In the genomic region with DNA sequence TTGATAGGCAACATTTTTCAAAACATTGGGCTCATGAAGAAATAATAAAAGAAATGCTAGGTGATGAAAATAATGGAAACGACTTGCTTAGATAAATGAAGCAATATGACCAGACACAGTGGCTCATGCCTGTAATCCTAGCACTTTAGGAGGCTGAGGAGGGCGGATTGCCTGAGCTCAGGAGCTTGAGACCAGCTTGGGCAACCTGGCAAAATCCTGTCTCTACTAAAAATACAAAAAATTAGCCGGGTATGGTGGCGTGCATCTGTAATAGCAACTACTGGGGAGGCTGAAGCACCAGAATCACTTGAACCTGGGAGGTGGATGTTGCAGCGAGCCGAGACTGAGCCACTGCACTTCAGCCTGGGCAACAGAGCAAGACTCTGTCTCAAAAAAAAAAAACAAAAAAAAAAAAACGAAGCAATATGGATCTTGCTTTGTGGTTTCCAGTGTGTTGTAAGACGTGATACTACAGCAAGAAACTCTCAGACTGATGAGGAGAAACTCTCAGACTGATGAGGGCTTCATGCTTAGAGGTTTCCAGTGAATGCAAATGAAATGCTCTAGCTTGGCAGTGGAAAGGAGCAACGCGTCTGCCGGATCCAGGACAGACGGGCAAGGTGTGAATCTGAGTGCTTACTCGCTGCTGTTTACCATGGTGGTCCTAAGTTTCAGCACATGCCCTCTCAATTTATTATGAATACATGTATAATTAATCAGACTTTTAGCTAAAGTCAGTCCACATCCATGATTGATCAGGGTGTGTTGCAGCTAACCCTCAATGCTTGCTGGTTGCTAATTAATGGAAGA, we compare ENCODE assay signal across 23 cellular contexts. TPM values are rescaled to one million over a fixed set of nuclear protein-coding genes. Genes with fewer than 3 reads are reported as not detected.
"Had no signal": no experiment of that assay in that cellular context is flagged by ENCODE, and none has a peak within 500 bp of the region (broad histone marks: within the 10 kb centered on the region; RNA-seq: fewer than 3 reads in every experiment).

No MANE protein-coding gene starts in this region.

- H3K36me3 Mint-ChIP-seq: natural killer cell treated with Interleukin-12 subunit alpha and Interleukin-12 subunit beta and Interleukin-15 and Interleukin-18, amount 100 ng/mL, for 72 hours; T-cell had no signal

- H3K9me3 Mint-ChIP-seq: activated CD4-positive, alpha-beta memory T cell treated with anti-CD3 and anti-CD28 coated beads, Interleukin-2, amount 10 ng/mL, durations not matched to agents 7 days and 5 days; natural killer cell treated with Interleukin-12 subunit alpha and Interleukin-12 subunit beta and Interleukin-15 and Interleukin-18, amount 100 ng/mL, for 72 hours had no signal

- H3K4me3 Mint-ChIP-seq: activated CD4-positive, alpha-beta memory T cell treated with anti-CD3 and anti-CD28 coated beads, Interleukin-2, amount 10 ng/mL, durations not matched to agents 7 days and 5 days; natural killer cell treated with Interleukin-12 subunit alpha and Interleukin-12 subunit beta and Interleukin-15 and Interleukin-18, amount 100 ng/mL, for 72 hours; T-cell had no signal

- ATAC-seq: natural killer cell treated with Interleukin-12 subunit alpha and Interleukin-12 subunit beta and Interleukin-15 and Interleukin-18, amount 100 ng/mL, for 72 hours; stimulated activated naive CD8-positive, alpha-beta T cell treated with anti-CD3 and anti-CD28 coated beads, Interleukin-15, Interleukin-2, amounts not matched to agents 100 U/mL and 50 U/mL, for 24 hours; T-cell had no signal

- H3K4me1 ChIP-seq: breast epithelium, esophagus squamous epithelium, transverse colon had no signal

- H3K27ac Mint-ChIP-seq: activated CD4-positive, alpha-beta memory T cell treated with anti-CD3 and anti-CD28 coated beads, Interleukin-2, amount 10 ng/mL, durations not matched to agents 7 days and 5 days; natural killer cell treated with Interleukin-12 subunit alpha and Interleukin-12 subunit beta and Interleukin-15 and Interleukin-18, amount 100 ng/mL, for 72 hours; T-cell had no signal

- H3K4me1 Mint-ChIP-seq: activated CD4-positive, alpha-beta memory T cell treated with anti-CD3 and anti-CD28 coated beads, Interleukin-2, amount 10 ng/mL, durations not matched to agents 7 days and 5 days; T-cell had no signal

- H3K27ac ChIP-seq: breast epithelium, esophagus squamous epithelium, skin epidermis, transverse colon had no signal

- H3K4me3 ChIP-seq: breast epithelium, esophagus squamous epithelium, skin epidermis, transverse colon had no signal

- H3K9me3 ChIP-seq: transverse colon had no signal

- H3K36me3 ChIP-seq: breast epithelium, esophagus squamous epithelium, transverse colon had no signal

- DNase-seq: activated CD4-positive, alpha-beta memory T cell treated with anti-CD3 and anti-CD28 coated beads, Interleukin-2, amount 10 ng/mL, durations not matched to agents 7 days and 5 days; activated CD4-positive, CD25-positive, alpha-beta regulatory T cell treated with anti-CD3 and anti-CD28 coated beads, Interleukin-2, amount 50 U/mL, for 72 hours; activated naive CD4-positive, alpha-beta T cell; aorta; esophagus squamous epithelium; hippocampal formation; mesendoderm; nucleus accumbens; stimulated activated CD4-positive, alpha-beta T cell treated with anti-CD3 and anti-CD28 coated beads, Interleukin-4, amount 100 ng/mL, for 4 hours; stimulated activated CD8-positive, alpha-beta memory T cell treated with anti-CD3 and anti-CD28 coated beads, Interleukin-4, amount 100 ng/mL, for 48 hours; stimulated activated naive CD8-positive, alpha-beta T cell treated with anti-CD3 and anti-CD28 coated beads, Interleukin-15, Interleukin-2, amounts not matched to agents 100 U/mL and 50 U/mL, for 24 hours; T-cell; T-helper 9 cell; transverse colon had no signal

RNA-seq across cellular contexts. Expression of a gene that starts 11.5 kb away (rescaled TPM):
- total RNA-seq: activated CD4-positive, alpha-beta memory T cell treated with anti-CD3 and anti-CD28 coated beads, Interleukin-2, amount 10 ng/mL, durations not matched to agents 7 days and 5 days; breast epithelium; esophagus squamous epithelium; lower leg skin had no signal

RNA-seq across cellular contexts. Expression of a gene that starts 17.2 kb away (rescaled TPM):
- total RNA-seq: activated CD4-positive, alpha-beta memory T cell treated with anti-CD3 and anti-CD28 coated beads, Interleukin-2, amount 10 ng/mL, durations not matched to agents 7 days and 5 days; aorta; breast epithelium; esophagus squamous epithelium; fibroblast of villous mesenchyme; glomerular endothelial cell; kidney epithelial cell; lower leg skin; natural killer cell treated with Interleukin-12 subunit alpha and Interleukin-12 subunit beta and Interleukin-15 and Interleukin-18, amount 100 ng/mL, for 72 hours; posterior vena cava; SK-MEL-5; T-cell; transverse colon had no signal
